ENCODE assay signal across 18 cellular contexts in the genomic region with DNA sequence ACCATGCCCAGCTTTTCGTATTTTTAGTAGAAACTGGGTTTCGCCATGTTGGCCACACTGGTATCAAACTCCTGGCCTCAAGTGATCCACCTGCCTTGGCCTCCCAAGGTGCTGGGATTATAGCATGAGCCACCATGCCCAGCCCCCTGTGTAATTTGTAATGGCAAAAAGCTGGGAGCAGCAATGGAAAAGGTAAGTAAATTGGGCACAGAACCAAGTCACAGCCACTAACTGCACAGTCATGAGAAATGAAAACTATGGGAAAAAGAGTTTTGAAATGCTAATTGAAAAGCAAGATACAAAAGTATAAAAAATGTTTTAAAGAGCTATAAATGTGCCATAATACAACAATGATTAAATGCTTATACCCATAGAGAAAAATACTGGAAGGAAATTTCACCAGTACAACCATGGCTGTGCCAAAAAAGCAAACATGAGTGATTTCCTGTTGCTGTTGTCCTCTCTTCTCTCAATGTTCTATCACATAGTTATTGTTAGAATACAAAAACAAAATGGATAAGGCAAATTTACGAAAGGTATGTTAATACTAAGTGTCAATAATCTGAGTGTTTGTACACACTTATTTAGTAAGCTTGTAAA. TPM values are rescaled to one million over a fixed set of nuclear protein-coding genes. Genes with fewer than 3 reads are reported as not detected.
A peak's percentile ranks its signal among the peaks of the same experiment; 100 is the strongest.
DNase-seq lines count a peak whose midpoint lies in the region; ATAC-seq and TF ChIP-seq lines count a peak whose summit lies in the region.
"Had no signal": no experiment of that assay in that cellular context is flagged by ENCODE, and none has a peak within 500 bp of the region (broad histone marks: within the 10 kb centered on the region; RNA-seq: fewer than 3 reads in every experiment).

No MANE protein-coding gene starts in this region.

- TF ChIP-seq RAD21 in liver (IDR thresholded peaks at IDR 0.05): no peak

- DNase-seq in right atrium auricular region (ENCODE audit: low spot score): peak; percentile 26
- no peak for DNase-seq in Right ventricle myocardium inferior (ENCODE audit: missing footprints)
- peak; percentile 37 for DNase-seq in dermis blood vessel endothelial cell
- no peak for DNase-seq in NCI-H526 (lab: John Stamatoyannopoulos, UW)
- DNase-seq in NCI-H2107 (lab: John Stamatoyannopoulos, UW): no peak
- DNase-seq: Calu3; CD8-positive, alpha-beta T cell; DMS79 treated with DMSO at 0.1 percent for 48 hours; GF-D8; GOT3; H7; HFFc6 had no signal

- no peaks in the 10 kb centered on the region for H3K27me3 ChIP-seq in right atrium auricular region
- H3K27me3 ChIP-seq in liver (ENCODE audit: control insufficient read depth in 4 of 4, insufficient read depth in 4 of 4, low read length in 3 of 4): no peaks in the 10 kb centered on the region
- H3K27me3 ChIP-seq: BLaER1 had no signal

- TF ChIP-seq CTCF in right atrium auricular region (IDR thresholded peaks at IDR 0.05): no peak
- TF ChIP-seq CTCF in liver (IDR thresholded peaks at IDR 0.05; ENCODE audit: low read depth, low read length, missing input control): no peak

- H3K4me3 ChIP-seq in right atrium auricular region (no peak overlapping the region), liver (ENCODE audit: low read depth in 1 of 3, low read length in 3 of 3) (no peak overlapping the region)
- H3K4me3 ChIP-seq: A549, BLaER1 had no signal

- peaks cover 0 to 11% of the 10 kb centered on the region in 2 donors for H3K4me1 ChIP-seq in right atrium auricular region
- H3K4me1 ChIP-seq in liver (ENCODE audit: control insufficient read depth in 4 of 4, insufficient read depth in 4 of 4, low read length in 3 of 4): peaks cover 2 to 44% (median 37%) of the 10 kb centered on the region in 4 donors
- H3K4me1 ChIP-seq: A549 had no signal

- 89% methylated on average over 3 of the region's 3 CpGs for WGBS in liver

- H3K9ac ChIP-seq in liver (ENCODE audit: low read depth in 1 of 2, low read length in 2 of 2): no peak overlapping the region
- H3K9ac ChIP-seq: BLaER1 had no signal

- intact Hi-C loops in Right ventricle myocardium inferior (cut with DNase I): no loop called here

- ATAC-seq in Right ventricle myocardium inferior (no peak), GM18873 (IDR thresholded peaks at IDR 0.05; ENCODE audit: low FRiP score, unreplicated experiment) (no peak)
- ATAC-seq: A549; CD8-positive, alpha-beta T cell; HCT116 had no signal

- H3K36me3 ChIP-seq in right atrium auricular region: peaks cover 8% of the 10 kb centered on the region
- H3K36me3 ChIP-seq in liver (ENCODE audit: control insufficient read depth in 4 of 4, insufficient read depth in 3 of 4, low read depth in 1 of 4, low read length in 3 of 4): peaks cover 0 to 2% (median 0%) of the 10 kb centered on the region in 4 donors

- no peaks in the 10 kb centered on the region for H3K9me3 ChIP-seq in right atrium auricular region
- H3K9me3 ChIP-seq in liver (ENCODE audit: control insufficient read depth in 4 of 4, low read length in 3 of 4): no peaks in the 10 kb centered on the region
- H3K9me3 ChIP-seq: A549, BLaER1 had no signal

- H3K27ac ChIP-seq in right atrium auricular region (no peak overlapping the region), liver (ENCODE audit: low read depth in 1 of 2, low read length in 2 of 2) (peak overlapping the region; percentile 8 to 23)
- H3K27ac ChIP-seq: 22Rv1, A549, BLaER1 had no signal

TF ChIP-seq in liver, 16 proteins besides CTCF, POLR2A, EP300 and RAD21:
- TF ChIP-seq YY1 (IDR thresholded peaks at IDR 0.05): no peak
- TF ChIP-seq RXRA (IDR thresholded peaks at IDR 0.05): no peak
- TF ChIP-seq, protein P1, sequence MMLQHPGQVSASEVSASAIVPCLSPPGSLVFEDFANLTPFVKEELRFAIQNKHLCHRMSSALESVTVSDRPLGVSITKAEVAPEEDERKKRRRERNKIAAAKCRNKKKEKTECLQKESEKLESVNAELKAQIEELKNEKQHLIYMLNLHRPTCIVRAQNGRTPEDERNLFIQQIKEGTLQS (IDR thresholded peaks at IDR 0.05): no peak
- TF ChIP-seq TAF1 (conservative IDR thresholded peaks at IDR 0.05): no peak
- no peak for TF ChIP-seq EGR1 (IDR thresholded peaks at IDR 0.05; ENCODE audit: low read depth in 2 of 2)
- no peak for TF ChIP-seq GABPA (IDR thresholded peaks at IDR 0.05 in 1 of 2, conservative IDR thresholded peaks at IDR 0.05 in 1 of 2)
- TF ChIP-seq, protein P2, sequence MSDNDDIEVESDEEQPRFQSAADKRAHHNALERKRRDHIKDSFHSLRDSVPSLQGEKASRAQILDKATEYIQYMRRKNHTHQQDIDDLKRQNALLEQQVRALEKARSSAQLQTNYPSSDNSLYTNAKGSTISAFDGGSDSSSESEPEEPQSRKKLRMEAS (IDR thresholded peaks at IDR 0.05): no peak
- TF ChIP-seq JUND (IDR thresholded peaks at IDR 0.05): no peak

RNA-seq across cellular contexts. Expression of a gene that starts 6.2 kb away (rescaled TPM):
- total RNA-seq in right atrium auricular region: 10 to 100 TPM; 32.4 to 37.5 TPM
- total RNA-seq in Right ventricle myocardium inferior: 26.0 TPM
- 205 and 235 TPM in 2 replicates for total RNA-seq in dermis blood vessel endothelial cell
- total RNA-seq in liver: 10 to 100 TPM; 31.4 to 43.9 TPM
- polyA plus RNA-seq in liver: 10 to 100 TPM; 14.0 to 37.1 TPM

RNA-seq across cellular contexts. Expression of a gene that starts 44.4 kb away (rescaled TPM):
- total RNA-seq in right atrium auricular region (10 to 100 TPM; 12.9 to 16.9 TPM), Right ventricle myocardium inferior (21.5 TPM), dermis blood vessel endothelial cell (34.3 and 44.2 TPM in 2 replicates), liver (10 to 100 TPM; 15.6 to 28.4 TPM)
- polyA plus RNA-seq in liver: 10 to 100 TPM in 1 of 2 donors, 1 to 10 TPM in 1; 8.2 to 17.0 TPM

Comparison
In these comparisons a context has a peak if more than half of its experiments do, and no peak if none do; other contexts are left out.
1. DNase-seq: peak in right atrium auricular region (single experiment) and dermis blood vessel endothelial cell (single experiment); none in Right ventricle myocardium inferior (single experiment), NCI-H526 (0 of 2) and NCI-H2107 (single experiment).
2. H3K27ac ChIP-seq: peak in liver (2 of 2); none in right atrium auricular region (0 of 2).